In genomic region chr4:107036602-107037151, GRCh38 we compare ENCODE assay signal across 8 cellular contexts. TPM values are rescaled to one million over a fixed set of nuclear protein-coding genes. Genes with fewer than 3 reads are reported as not detected.
DNase-seq lines count a peak whose midpoint lies in the region; ATAC-seq and TF ChIP-seq lines count a peak whose summit lies in the region.

No MANE protein-coding gene starts in this region.

- DNase-seq in AG09309 (ENCODE audit: low read depth) (no peak), NCI-H1436 (lab: John Stamatoyannopoulos, UW) (no peak), cerebellar cortex (ENCODE audit: low spot score) (no peak), left lobe of liver (ENCODE audit: low spot score) (no peak)
- DNase-seq in central memory CD8-positive, alpha-beta T cell (ENCODE audit: low spot score in 2 of 2), result no peak
- DNase-seq in naive thymus-derived CD4-positive, alpha-beta T cell, result no peak
- no peak for DNase-seq in CD4-positive, alpha-beta T cell

- peaks cover 2% of the 10 kb centered on the region for H3K36me3 Mint-ChIP-seq in central memory CD8-positive, alpha-beta T cell (ENCODE audit: insufficient read depth)
- H3K36me3 Mint-ChIP-seq in naive thymus-derived CD4-positive, alpha-beta T cell, result peaks cover 0 to 6% (median 0%) of the 10 kb centered on the region in 5 donors
- H3K36me3 Mint-ChIP-seq in CD4-positive, alpha-beta T cell (ENCODE audit: low read depth), result no peaks in the 10 kb centered on the region

- intact Hi-C loops in naive thymus-derived CD4-positive, alpha-beta T cell (cut with micrococcal nuclease), result no loop called here
- intact Hi-C loops in CD4-positive, alpha-beta T cell (cut with DNase I, micrococcal nuclease), result no loop called here

- peaks cover 19% of the 10 kb centered on the region for H3K4me1 Mint-ChIP-seq in central memory CD8-positive, alpha-beta T cell
- peaks cover 17 to 32% (median 26%) of the 10 kb centered on the region in 7 donors for H3K4me1 Mint-ChIP-seq in naive thymus-derived CD4-positive, alpha-beta T cell
- peaks cover 23% of the 10 kb centered on the region for H3K4me1 Mint-ChIP-seq in CD4-positive, alpha-beta T cell (ENCODE audit: low read depth)

- H3K27ac Mint-ChIP-seq in central memory CD8-positive, alpha-beta T cell (ENCODE audit: low read depth), result no peak overlapping the region
- no peak overlapping the region for H3K27ac Mint-ChIP-seq in naive thymus-derived CD4-positive, alpha-beta T cell
- H3K27ac Mint-ChIP-seq in CD4-positive, alpha-beta T cell, result no peak overlapping the region

- ATAC-seq in HG03442 (IDR thresholded peaks at IDR 0.05; ENCODE audit: unreplicated experiment), result peak; percentile 4
- no peak for ATAC-seq in central memory CD8-positive, alpha-beta T cell (replicated peaks; ENCODE audit: extremely low read depth, poor library complexity, severe bottlenecking)
- no peak for ATAC-seq in naive thymus-derived CD4-positive, alpha-beta T cell
- no peak for ATAC-seq in CD4-positive, alpha-beta T cell (ENCODE audit: poor library complexity)
- ATAC-seq in left lobe of liver, result no peak

- POLR2A ChIA-PET in naive thymus-derived CD4-positive, alpha-beta T cell (lab: Charles Lee), result no interaction called here
- POLR2A ChIA-PET in CD4-positive, alpha-beta T cell (lab: Charles Lee), result no interaction called here

- no peaks in the 10 kb centered on the region for H3K9me3 Mint-ChIP-seq in central memory CD8-positive, alpha-beta T cell
- H3K9me3 Mint-ChIP-seq in naive thymus-derived CD4-positive, alpha-beta T cell, result peaks cover 0 to 16% (median 0%) of the 10 kb centered on the region in 11 donors
- no peaks in the 10 kb centered on the region for H3K9me3 Mint-ChIP-seq in CD4-positive, alpha-beta T cell

- peak overlapping the region; percentile 74 for H3K4me3 Mint-ChIP-seq in central memory CD8-positive, alpha-beta T cell
- H3K4me3 Mint-ChIP-seq in naive thymus-derived CD4-positive, alpha-beta T cell, result peak overlapping the region; percentile 40 to 81 (median 62)
- H3K4me3 Mint-ChIP-seq in CD4-positive, alpha-beta T cell, result no peak overlapping the region

- no peak for TF ChIP-seq CTCF in AG09309 (IDR thresholded peaks at IDR 0.05; ENCODE audit: control insufficient read depth, insufficient read depth, low read depth, low read length, missing control alignments)
- no peak for TF ChIP-seq CTCF in CD4-positive, alpha-beta T cell (IDR thresholded peaks at IDR 0.05)

- H3K4me3 ChIP-seq in AG09309 (ENCODE audit: control insufficient read depth, low read depth, low read length), result peak overlapping the region; percentile 51
- H3K4me3 ChIP-seq in naive thymus-derived CD4-positive, alpha-beta T cell (ENCODE audit: low read length), result no peak overlapping the region

- no peak overlapping the region for H3K27ac ChIP-seq in naive thymus-derived CD4-positive, alpha-beta T cell (ENCODE audit: low read depth, low read length)
- H3K27ac ChIP-seq in CD4-positive, alpha-beta T cell (ENCODE audit: low read depth, low read length), result no peak overlapping the region

- H3K9me3 ChIP-seq in naive thymus-derived CD4-positive, alpha-beta T cell (ENCODE audit: control insufficient read depth in 2 of 3, low read length in 3 of 3), result no peaks in the 10 kb centered on the region
- H3K9me3 ChIP-seq in CD4-positive, alpha-beta T cell (ENCODE audit: control insufficient read depth, low read length), result no peaks in the 10 kb centered on the region

- CTCF ChIA-PET in naive thymus-derived CD4-positive, alpha-beta T cell (lab: Charles Lee), result no interaction called here
- CTCF ChIA-PET in CD4-positive, alpha-beta T cell (lab: Charles Lee), result no interaction called here

- no peaks in the 10 kb centered on the region for H3K36me3 ChIP-seq in naive thymus-derived CD4-positive, alpha-beta T cell (ENCODE audit: control insufficient read depth in 2 of 3, insufficient read depth in 3 of 3, low read length in 3 of 3)

- peaks cover 59% of the 10 kb centered on the region for H3K27me3 Mint-ChIP-seq in central memory CD8-positive, alpha-beta T cell
- H3K27me3 Mint-ChIP-seq in naive thymus-derived CD4-positive, alpha-beta T cell, result peaks cover 56 to 65% (median 61%) of the 10 kb centered on the region in 5 donors
- H3K27me3 Mint-ChIP-seq in CD4-positive, alpha-beta T cell, result peaks cover 73% of the 10 kb centered on the region

- peaks cover 0 to 4% of the 10 kb centered on the region in 2 donors for H3K27me3 ChIP-seq in naive thymus-derived CD4-positive, alpha-beta T cell (ENCODE audit: control insufficient read depth in 2 of 2, insufficient read depth in 2 of 2, low read length in 2 of 2)
- H3K27me3 ChIP-seq in CD4-positive, alpha-beta T cell (ENCODE audit: control insufficient read depth, insufficient read depth, low read length), result peaks cover 60% of the 10 kb centered on the region

- H3K4me1 ChIP-seq in naive thymus-derived CD4-positive, alpha-beta T cell (ENCODE audit: control insufficient read depth in 2 of 2, insufficient read depth in 2 of 2, low read length in 2 of 2), result no peaks in the 10 kb centered on the region

RNA-seq across cellular contexts. Expression of gene DKK2, which starts 0.6 kb away (rescaled TPM):
- total RNA-seq in naive thymus-derived CD4-positive, alpha-beta T cell, result not detected
- not detected for polyA plus RNA-seq in naive thymus-derived CD4-positive, alpha-beta T cell
- total RNA-seq in CD4-positive, alpha-beta T cell, result not detected
- not detected for total RNA-seq in left lobe of liver
